In genomic region chr7:91068136-91068795, GRCh38 we compare ENCODE assay signal across 20 cellular contexts.
A peak's percentile ranks its signal among the peaks of the same experiment; 100 is the strongest.
DNase-seq lines count a peak whose midpoint lies in the region; ATAC-seq and TF ChIP-seq lines count a peak whose summit lies in the region.
"Had no signal": no experiment of that assay in that cellular context is flagged by ENCODE, and none has a peak within 500 bp of the region (broad histone marks: within the 10 kb centered on the region; RNA-seq: fewer than 3 reads in every experiment).

No MANE protein-coding gene starts in this region.

- TF ChIP-seq CTCF in PC-9 (conservative IDR thresholded peaks at IDR 0.05) (no peak), WTC11 (IDR thresholded peaks at IDR 0.05) (no peak), vagina (IDR thresholded peaks at IDR 0.05) (no peak)

- H3K27me3 Mint-ChIP-seq in WTC11 (ENCODE audit: low read depth): no peaks in the 10 kb centered on the region
- H3K27me3 Mint-ChIP-seq: CD4-positive, CD25-positive, alpha-beta regulatory T cell had no signal

- BruUV-seq in PC-9 (replicated peaks; lab: Mats Ljungman, UMichigan): no TSS peak

- H4K20me1 ChIP-seq in PC-9 (ENCODE audit: insufficient read depth): no peaks in the 10 kb centered on the region

- no peak for TF ChIP-seq POLR2A in vagina (IDR thresholded peaks at IDR 0.05)

- H3K4me3 ChIP-seq in PC-9 (no peak overlapping the region), vagina (no peak overlapping the region)
- H3K4me3 ChIP-seq: GM23338, HAP-1 had no signal

- CTCF ChIA-PET in PC-9 (lab: Charles Lee) (no interaction called here), WTC11 (lab: Charles Lee) (no interaction called here)

- H3K4me1 Mint-ChIP-seq in WTC11: peaks cover 24% of the 10 kb centered on the region
- H3K4me1 Mint-ChIP-seq: CD4-positive, CD25-positive, alpha-beta regulatory T cell had no signal

- DNase-seq in PC-9 (peak in 1 of 2 experiments; percentile 14), WTC11 (ENCODE audit: low spot score) (no peak), vagina (ENCODE audit: extremely low spot score in 2 of 2) (no peak), UCSD-AML1 (lab: John Stamatoyannopoulos, UW; ENCODE audit: unreplicated experiment) (no peak), DMS79 (lab: John Stamatoyannopoulos, UW) (no peak)
- DNase-seq: CD4-positive, CD25-positive, alpha-beta regulatory T cell; KG1; MV-4-11; NCI-H1105 treated with DMSO at 0.1 percent for 48 hours; NCI-H2081; NCI-H2171; NCI-H345; NCI-H524; NCI-H82; SHP77 had no signal

- H3K4me3 Mint-ChIP-seq in WTC11: no peak overlapping the region
- H3K4me3 Mint-ChIP-seq: CD4-positive, CD25-positive, alpha-beta regulatory T cell; GM23338 had no signal

- peak overlapping the region; percentile 2; the same call in 1 of the 2 replicates for H3K4me2 ChIP-seq in PC-9
- H3K4me2 ChIP-seq: GM23338 had no signal

- no peaks in the 10 kb centered on the region for H3K27me3 ChIP-seq in PC-9 (ENCODE audit: insufficient read depth, low read depth)
- H3K27me3 ChIP-seq in vagina: no peaks in the 10 kb centered on the region

- no peaks in the 10 kb centered on the region for H3K9me3 ChIP-seq in PC-9 (ENCODE audit: insufficient read depth, low read depth)
- no peaks in the 10 kb centered on the region for H3K9me3 ChIP-seq in vagina
- H3K9me3 ChIP-seq: HAP-1 had no signal

- no peak overlapping the region for H2AFZ ChIP-seq in PC-9
- H2AFZ ChIP-seq: GM23338 had no signal

- POLR2A ChIA-PET in PC-9 (lab: Charles Lee; ENCODE audit: unreplicated experiment): interaction anchor here (0.5 to 0.7 kb wide), 2 partner anchors 490 to 495 kb away, joined by 4 to 10 read pairs; no protein-coding TSS in a partner anchor
- POLR2A ChIA-PET in WTC11 (lab: Charles Lee): no interaction called here

- intact Hi-C loops in PC-9 (cut with micrococcal nuclease; ENCODE audit: unreplicated experiment): no loop called here
- intact Hi-C loops in vagina (cut with DNase I): no loop called here

- H3F3A ChIP-seq in PC-9 (ENCODE audit: insufficient read depth, low read depth): no peaks in the 10 kb centered on the region

- H3K9me3 Mint-ChIP-seq in WTC11: no peaks in the 10 kb centered on the region
- H3K9me3 Mint-ChIP-seq: GM23338 had no signal

- H3K9me2 ChIP-seq in PC-9 (ENCODE audit: insufficient read depth): no peaks in the 10 kb centered on the region

- 0 out of 2 replicates have a peak overlapping the region, but pooled peaks have one; percentile 1 for H3K27ac Mint-ChIP-seq in WTC11
- H3K27ac Mint-ChIP-seq: CD4-positive, CD25-positive, alpha-beta regulatory T cell; GM23338 had no signal

- no peaks in the 10 kb centered on the region for H3K4me1 ChIP-seq in PC-9 (replicated peaks; ENCODE audit: insufficient read depth)
- no peaks in the 10 kb centered on the region for H3K4me1 ChIP-seq in vagina

- ATAC-seq in WTC11 (no peak), esophagus mucosa (peak; percentile 48), GM19452 (IDR thresholded peaks at IDR 0.05; ENCODE audit: unreplicated experiment) (no peak)
- ATAC-seq: GM23338 had no signal

- H3K36me3 ChIP-seq in PC-9 (ENCODE audit: low read depth): no peaks in the 10 kb centered on the region
- no peaks in the 10 kb centered on the region for H3K36me3 ChIP-seq in vagina
- H3K36me3 ChIP-seq: HAP-1 had no signal

- H3K27ac ChIP-seq in PC-9: no peak overlapping the region
- no peak overlapping the region for H3K27ac ChIP-seq in vagina
- H3K27ac ChIP-seq: HL-60 had no signal

- no peaks in the 10 kb centered on the region for H3K79me2 ChIP-seq in PC-9 (ENCODE audit: low read depth)

- no peaks in the 10 kb centered on the region for H3K36me3 Mint-ChIP-seq in WTC11
- H3K36me3 Mint-ChIP-seq: CD4-positive, CD25-positive, alpha-beta regulatory T cell had no signal

TF ChIP-seq in WTC11, 78 proteins besides CTCF, POLR2A, EP300 and RAD21 (continues in another document):
- TF ChIP-seq TEAD4 (CRISPR knock-in tag; IDR thresholded peaks at IDR 0.05) (no peak), ZNF532 (CRISPR knock-in tag; IDR thresholded peaks at IDR 0.05; ENCODE audit: borderline replicate concordance) (no peak), SMAD4 (CRISPR knock-in tag; IDR thresholded peaks at IDR 0.05) (no peak), PREB (CRISPR knock-in tag; IDR thresholded peaks at IDR 0.05; ENCODE audit: borderline replicate concordance) (no peak), TEAD1 (CRISPR knock-in tag; IDR thresholded peaks at IDR 0.05) (no peak), USF1 (CRISPR knock-in tag; IDR thresholded peaks at IDR 0.05) (no peak), STAT6 (CRISPR knock-in tag; conservative IDR thresholded peaks at IDR 0.05; ENCODE audit: low read depth) (no peak), GRHL2 (CRISPR knock-in tag; IDR thresholded peaks at IDR 0.05; ENCODE audit: insufficient replicate concordance, severe bottlenecking) (no peak), ETV6 (CRISPR knock-in tag; IDR thresholded peaks at IDR 0.05) (no peak), ZNF138 (CRISPR knock-in tag; conservative IDR thresholded peaks at IDR 0.05) (no peak), NR2C2 (CRISPR knock-in tag; IDR thresholded peaks at IDR 0.05) (no peak), ZNF121 (CRISPR knock-in tag; IDR thresholded peaks at IDR 0.05) (no peak)
